Comparison of ENCODE assay signal across 8 cellular contexts in the genomic region with DNA sequence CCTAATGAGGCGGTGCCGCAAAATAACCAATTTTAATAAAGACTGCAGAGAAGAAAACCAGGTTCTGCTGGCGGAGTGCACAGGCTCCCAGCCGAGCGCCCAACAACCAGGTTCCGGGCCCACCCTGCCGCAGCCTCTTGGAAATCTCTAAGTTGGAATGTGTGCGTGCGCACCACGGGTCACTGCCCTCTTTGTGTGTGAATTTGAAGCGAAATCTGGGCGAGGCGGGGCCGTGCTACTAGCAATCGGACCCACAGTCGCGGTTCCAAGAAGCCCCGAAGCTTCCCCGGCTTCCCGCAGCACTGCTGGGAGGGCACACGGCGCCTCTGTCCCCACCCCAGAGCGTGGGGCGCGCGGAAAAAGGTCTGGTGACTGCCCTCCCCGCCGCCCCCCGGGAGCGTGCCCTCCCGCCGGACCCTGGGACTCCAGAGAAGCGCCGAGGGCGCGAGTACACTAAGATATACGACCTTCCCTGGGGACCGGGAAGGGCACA. TPM values are rescaled to one million over a fixed set of nuclear protein-coding genes. Genes with fewer than 3 reads are reported as not detected.
DNase-seq lines count a peak whose midpoint lies in the region; ATAC-seq and TF ChIP-seq lines count a peak whose summit lies in the region.

No MANE protein-coding gene starts in this region.

- TF ChIP-seq CTCF in parathyroid adenoma (IDR thresholded peaks at IDR 0.05): no peak

- peak overlapping the region; percentile 97 for H3K27ac ChIP-seq in parathyroid adenoma

- H3K27me3 ChIP-seq in NT2/D1 (ENCODE audit: insufficient read depth, insufficient read length) (no peaks in the 10 kb centered on the region), parathyroid adenoma (ENCODE audit: control insufficient read depth, insufficient read depth, low read length) (no peaks in the 10 kb centered on the region)

- H3K4me2 ChIP-seq in parathyroid adenoma (ENCODE audit: low read length): peak overlapping the region; percentile 94

- peak; percentile 69 for DNase-seq in DMS 273 (lab: John Stamatoyannopoulos, UW; ENCODE audit: unreplicated experiment)
- no peak for DNase-seq in DMS 273 treated with DMSO at 0.1 percent for 48 hours (lab: John Stamatoyannopoulos, UW)
- no peak for DNase-seq in NT2/D1 (ENCODE audit: low read depth, low spot score)
- peak; percentile 89 for DNase-seq in Right ventricle myocardium superior
- DNase-seq in NCI-H446 (lab: John Stamatoyannopoulos, UW): no peak

- no peaks in the 10 kb centered on the region for H3K9me3 Mint-ChIP-seq in activated naive CD4-positive, alpha-beta T cell treated with anti-CD3 and anti-CD28 coated beads, Interleukin-2, amount 50 U/mL, for 24 hours

- H3K4me3 ChIP-seq in NT2/D1 (ENCODE audit: insufficient read length, low read depth): peak overlapping the region; percentile 52
- peak overlapping the region; percentile 72 for H3K4me3 ChIP-seq in parathyroid adenoma (ENCODE audit: low read depth, low read length)

- H3K79me2 ChIP-seq in parathyroid adenoma: no peaks in the 10 kb centered on the region

- peak overlapping the region; percentile 79 for H3K9ac ChIP-seq in NT2/D1 (ENCODE audit: insufficient read length, low read depth)
- peak overlapping the region; percentile 87 for H3K9ac ChIP-seq in parathyroid adenoma

- H3K4me3 Mint-ChIP-seq in activated naive CD4-positive, alpha-beta T cell treated with anti-CD3 and anti-CD28 coated beads, Interleukin-2, amount 50 U/mL, for 24 hours: peak overlapping the region; percentile 88

- H3K27me3 Mint-ChIP-seq in activated naive CD4-positive, alpha-beta T cell treated with anti-CD3 and anti-CD28 coated beads, Interleukin-2, amount 50 U/mL, for 24 hours: no peaks in the 10 kb centered on the region

- peaks cover 43% of the 10 kb centered on the region for H3K4me1 Mint-ChIP-seq in activated naive CD4-positive, alpha-beta T cell treated with anti-CD3 and anti-CD28 coated beads, Interleukin-2, amount 50 U/mL, for 24 hours

- peaks cover 4% of the 10 kb centered on the region for H3K4me1 ChIP-seq in NT2/D1 (ENCODE audit: insufficient read depth, insufficient read length)
- H3K4me1 ChIP-seq in parathyroid adenoma: peaks cover 22% of the 10 kb centered on the region

- peak; percentile 25 for ATAC-seq in HG02678 (IDR thresholded peaks at IDR 0.05; ENCODE audit: unreplicated experiment)
- peak; percentile 45 for ATAC-seq in Right ventricle myocardium superior (ENCODE audit: poor library complexity)

- peak overlapping the region; percentile 52 for H3K27ac Mint-ChIP-seq in activated naive CD4-positive, alpha-beta T cell treated with anti-CD3 and anti-CD28 coated beads, Interleukin-2, amount 50 U/mL, for 24 hours

- intact Hi-C loops in Right ventricle myocardium superior (cut with DNase I): no loop called here

- H2AFZ ChIP-seq in parathyroid adenoma: peak overlapping the region; percentile 81

- no peaks in the 10 kb centered on the region for H3K36me3 Mint-ChIP-seq in activated naive CD4-positive, alpha-beta T cell treated with anti-CD3 and anti-CD28 coated beads, Interleukin-2, amount 50 U/mL, for 24 hours

- peaks cover 10% of the 10 kb centered on the region for H3K36me3 ChIP-seq in NT2/D1 (ENCODE audit: insufficient read depth, insufficient read length, low read length)
- H3K36me3 ChIP-seq in parathyroid adenoma (ENCODE audit: control insufficient read depth, insufficient read depth, low read length): no peaks in the 10 kb centered on the region

- H3K9me3 ChIP-seq in NT2/D1 (ENCODE audit: insufficient read depth, low read length): no peaks in the 10 kb centered on the region
- H3K9me3 ChIP-seq in parathyroid adenoma (ENCODE audit: control insufficient read depth, low read length): no peaks in the 10 kb centered on the region

RNA-seq across cellular contexts. Expression of a gene that starts 0.7 kb away (rescaled TPM):
- total RNA-seq in Right ventricle myocardium superior: 7.3 TPM

Comparison
In these comparisons a context has a peak if more than half of its experiments do, and no peak if none do; other contexts are left out.
1. DNase-seq: peak in DMS 273 (single experiment) and Right ventricle myocardium superior (single experiment); none in DMS 273 treated with DMSO at 0.1 percent for 48 hours (single experiment), NT2/D1 (single experiment) and NCI-H446 (0 of 2).